2 cellular contexts compared by ENCODE assay signal in genomic region chr15:89110060-89110459, GRCh38.
TF ChIP-seq lines count a peak whose summit lies in the region.

No MANE protein-coding gene starts in this region.

TF ChIP-seq in liver, 16 proteins besides CTCF, POLR2A, EP300 and RAD21:
- TF ChIP-seq REST (IDR thresholded peaks at IDR 0.05) (no peak), EGR1 (IDR thresholded peaks at IDR 0.05; ENCODE audit: low read depth in 2 of 2) (no peak), YY1 (IDR thresholded peaks at IDR 0.05) (no peak), HNF4G (IDR thresholded peaks at IDR 0.05) (no peak), RXRA (IDR thresholded peaks at IDR 0.05) (no peak), ZBTB33 (IDR thresholded peaks at IDR 0.05) (no peak), NR2F2 (IDR thresholded peaks at IDR 0.05) (no peak), GABPA (IDR thresholded peaks at IDR 0.05 in 1 of 2, conservative IDR thresholded peaks at IDR 0.05 in 1 of 2) (no peak), FOXA2 (IDR thresholded peaks at IDR 0.05) (no peak), ATF3 (IDR thresholded peaks at IDR 0.05) (no peak), SP1 (IDR thresholded peaks at IDR 0.05) (no peak)

TF ChIP-seq in HepG2, 621 proteins besides CTCF, POLR2A, EP300 and RAD21:
- TF ChIP-seq KLF15 (CRISPR knock-in tag; IDR thresholded peaks at IDR 0.05; ENCODE audit: borderline replicate concordance) (no peak), E2F1 (CRISPR knock-in tag; IDR thresholded peaks at IDR 0.05) (no peak), HNF1B (CRISPR knock-in tag; IDR thresholded peaks at IDR 0.05) (no peak), ZNF644 (CRISPR knock-in tag; IDR thresholded peaks at IDR 0.05; ENCODE audit: low read depth) (no peak), MTF2 (CRISPR knock-in tag; IDR thresholded peaks at IDR 0.05; ENCODE audit: borderline replicate concordance) (no peak), DNMT3B (CRISPR knock-in tag; conservative IDR thresholded peaks at IDR 0.05) (no peak), IKZF5 (CRISPR knock-in tag; IDR thresholded peaks at IDR 0.05) (no peak), KMT2A (CRISPR knock-in tag; IDR thresholded peaks at IDR 0.05) (no peak), ZNF792 (CRISPR knock-in tag; IDR thresholded peaks at IDR 0.05) (no peak), MIER3 (CRISPR knock-in tag; IDR thresholded peaks at IDR 0.05; ENCODE audit: borderline replicate concordance) (no peak), ZNF589 (CRISPR knock-in tag; conservative IDR thresholded peaks at IDR 0.05) (no peak)
